ENCODE assay signal across 1 cellular context in genomic region chr1:8026976-8027747, GRCh38.
TF ChIP-seq lines count a peak whose summit lies in the region.

No MANE protein-coding gene starts in this region.

TF ChIP-seq in GM23338, 12 proteins besides CTCF, POLR2A, EP300 and RAD21 (continued from another document):
- no peak for TF ChIP-seq ZNF462 (CRISPR knock-in tag; IDR thresholded peaks at IDR 0.05)
- no peak for TF ChIP-seq EZH2 (IDR thresholded peaks at IDR 0.05; ENCODE audit: low read depth, unreplicated experiment)
- no peak for TF ChIP-seq REST (IDR thresholded peaks at IDR 0.05; ENCODE audit: unreplicated experiment)
- no peak for TF ChIP-seq CREB1 (CRISPR knock-in tag; IDR thresholded peaks at IDR 0.05; ENCODE audit: low read depth)
- no peak for TF ChIP-seq NANOG (IDR thresholded peaks at IDR 0.05; ENCODE audit: borderline replicate concordance)
